1 cellular context compared by ENCODE assay signal in genomic region chr18:11908182-11909080, GRCh38.
TF ChIP-seq lines count a peak whose summit lies in the region.

Gene MPPE1, minus strand, starts transcription at chr18:11908317. Its CDS starts 11,053 bp downstream, at chr18:11897264.

TF ChIP-seq in HepG2, 621 proteins besides CTCF, POLR2A, EP300 and RAD21 (continued from another document and continues in another):
- TF ChIP-seq NFAT5 (CRISPR knock-in tag; IDR thresholded peaks at IDR 0.05) (peak; percentile 29; the same call in 1 of the 2 replicates), FLYWCH1 (CRISPR knock-in tag; IDR thresholded peaks at IDR 0.05) (no peak), ZNF230 (CRISPR knock-in tag; IDR thresholded peaks at IDR 0.05) (no peak; the same call in 1 of the 2 replicates), POLR2G (IDR thresholded peaks at IDR 0.05; ENCODE audit: low read depth, low read length) (peak; percentile 92), SP1 (IDR thresholded peaks at IDR 0.05) (no peak), SP1 (CRISPR knock-in tag; IDR thresholded peaks at IDR 0.05) (peak; percentile 37; the same call in 1 of the 2 replicates), ZNF550 (CRISPR knock-in tag; IDR thresholded peaks at IDR 0.05; ENCODE audit: borderline replicate concordance) (no peak), IKZF4 (CRISPR knock-in tag; IDR thresholded peaks at IDR 0.05; ENCODE audit: borderline replicate concordance, low read depth, not compliant biosample characterization) (peak; percentile 65), MXD1 (CRISPR knock-in tag; IDR thresholded peaks at IDR 0.05) (peak; percentile 82; the same call in 1 of the 2 replicates), HBP1 (CRISPR knock-in tag; IDR thresholded peaks at IDR 0.05; ENCODE audit: low read depth) (no peak), ZMAT5 (CRISPR knock-in tag; IDR thresholded peaks at IDR 0.05; ENCODE audit: borderline replicate concordance, low read depth) (no peak), KDM6A (CRISPR knock-in tag; IDR thresholded peaks at IDR 0.05; ENCODE audit: low read depth) (no peak), ATF5 (CRISPR knock-in tag; IDR thresholded peaks at IDR 0.05; ENCODE audit: low read depth) (no peak), ZNF460 (CRISPR knock-in tag; IDR thresholded peaks at IDR 0.05; ENCODE audit: borderline replicate concordance) (no peak; the same call in 1 of the 2 replicates), MYNN (CRISPR knock-in tag; IDR thresholded peaks at IDR 0.05; ENCODE audit: low read depth) (no peak), SCMH1 (CRISPR knock-in tag; IDR thresholded peaks at IDR 0.05; ENCODE audit: borderline replicate concordance) (no peak), ZZZ3 (CRISPR knock-in tag; IDR thresholded peaks at IDR 0.05; ENCODE audit: borderline replicate concordance) (no peak; the same call in 1 of the 2 replicates), ZNF776 (CRISPR knock-in tag; IDR thresholded peaks at IDR 0.05) (peak; percentile 67; the same call in 1 of the 2 replicates), ZFP36L2 (CRISPR knock-in tag; IDR thresholded peaks at IDR 0.05) (no peak), NR1H2 (CRISPR knock-in tag; IDR thresholded peaks at IDR 0.05; ENCODE audit: borderline replicate concordance, low read depth) (no peak), SNRNP70 (IDR thresholded peaks at IDR 0.05; ENCODE audit: low read depth, low read length) (no peak), CENPT (CRISPR knock-in tag; IDR thresholded peaks at IDR 0.05; ENCODE audit: low read depth) (no peak), ZNF224 (CRISPR knock-in tag; IDR thresholded peaks at IDR 0.05) (peak; percentile 44; the same call in 1 of the 2 replicates), ZNF552 (CRISPR knock-in tag; IDR thresholded peaks at IDR 0.05; ENCODE audit: borderline replicate concordance) (no peak), CREB3 (CRISPR knock-in tag; IDR thresholded peaks at IDR 0.05) (no peak), ZNF780A (CRISPR knock-in tag; IDR thresholded peaks at IDR 0.05) (no peak; the same call in 1 of the 2 replicates), BCL3 (CRISPR knock-in tag; IDR thresholded peaks at IDR 0.05) (peak; percentile 20; the same call in 1 of the 2 replicates), ZFP90 (CRISPR knock-in tag; IDR thresholded peaks at IDR 0.05; ENCODE audit: borderline replicate concordance) (peak; percentile 28; the same call in 1 of the 2 replicates), ZNF766 (CRISPR knock-in tag; IDR thresholded peaks at IDR 0.05; ENCODE audit: borderline replicate concordance) (no peak), NR0B2 (CRISPR knock-in tag; IDR thresholded peaks at IDR 0.05) (no peak), ARNT2 (CRISPR knock-in tag; IDR thresholded peaks at IDR 0.05; ENCODE audit: low read depth) (peak; percentile 52), TCF7L2 (IDR thresholded peaks at IDR 0.05; ENCODE audit: low read depth, low read length) (no peak), NCOR1 (IDR thresholded peaks at IDR 0.05; ENCODE audit: borderline replicate concordance, low read length) (no peak), SKIL (CRISPR knock-in tag; IDR thresholded peaks at IDR 0.05; ENCODE audit: borderline replicate concordance) (no peak), BCL6 (CRISPR knock-in tag; IDR thresholded peaks at IDR 0.05) (peak; percentile 28), AGO1 (IDR thresholded peaks at IDR 0.05; ENCODE audit: low read depth, low read length, poor library complexity, severe bottlenecking) (peak; percentile 24), ZNF24 (IDR thresholded peaks at IDR 0.05) (no peak), SRF (IDR thresholded peaks at IDR 0.05; ENCODE audit: low read depth, low read length) (no peak), SRSF4 (IDR thresholded peaks at IDR 0.05; ENCODE audit: low read depth, low read length, poor library complexity, severe bottlenecking) (no peak), ERF (CRISPR knock-in tag; IDR thresholded peaks at IDR 0.05) (no peak; the same call in 1 of the 2 replicates), ZNF44 (CRISPR knock-in tag; IDR thresholded peaks at IDR 0.05) (no peak), ATAD3A (CRISPR knock-in tag; IDR thresholded peaks at IDR 0.05) (no peak), PCBP1 (IDR thresholded peaks at IDR 0.05; ENCODE audit: borderline replicate concordance, low read depth, low read length) (0 out of 2 replicates have a peak, but pooled peaks have one; percentile 44), TMF1 (CRISPR knock-in tag; IDR thresholded peaks at IDR 0.05; ENCODE audit: low read depth) (no peak), POLR2AphosphoS5 (IDR thresholded peaks at IDR 0.05; ENCODE audit: low read depth, low read length) (peak; percentile 67), SRSF1 (optimal IDR thresholded peaks at IDR 0.05; ENCODE audit: low read depth, low read length) (no peak), ZSCAN12 (CRISPR knock-in tag; IDR thresholded peaks at IDR 0.05) (no peak), ZNF570 (CRISPR knock-in tag; IDR thresholded peaks at IDR 0.05; ENCODE audit: borderline replicate concordance) (no peak), ZNF614 (CRISPR knock-in tag; IDR thresholded peaks at IDR 0.05; ENCODE audit: borderline replicate concordance) (no peak), NCOA2 (CRISPR knock-in tag; IDR thresholded peaks at IDR 0.05) (no peak), ARID4A (CRISPR knock-in tag; IDR thresholded peaks at IDR 0.05; ENCODE audit: borderline replicate concordance) (peak; percentile 82)
